26 cellular contexts compared by ENCODE assay signal in the genomic region with DNA sequence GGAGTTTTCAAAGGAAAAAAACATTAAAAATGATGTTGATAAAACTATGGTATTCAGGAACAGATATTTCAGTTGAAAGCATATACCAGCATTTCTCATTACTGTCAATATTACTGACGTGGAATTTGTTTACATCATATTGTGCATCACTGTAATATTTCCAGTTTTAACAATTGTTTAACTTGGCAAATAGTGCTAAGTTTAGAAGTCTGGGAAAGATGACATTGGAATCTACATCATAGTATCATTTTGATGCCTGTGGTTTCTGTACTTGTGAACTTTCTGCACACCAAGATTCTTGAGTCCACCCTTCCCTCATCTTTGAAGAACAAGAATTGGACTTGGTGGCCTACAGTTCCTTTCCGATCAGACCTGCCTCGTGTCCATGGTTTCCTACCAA.
DNase-seq lines count a peak whose midpoint lies in the region; ATAC-seq and TF ChIP-seq lines count a peak whose summit lies in the region.
"Had no signal": no experiment of that assay in that cellular context is flagged by ENCODE, and none has a peak within 500 bp of the region (broad histone marks: within the 10 kb centered on the region; RNA-seq: fewer than 3 reads in every experiment).

No MANE protein-coding gene starts in this region.

- H3K4me1 Mint-ChIP-seq in chondrocyte (ENCODE audit: low read depth): peaks cover 7% of the 10 kb centered on the region
- H3K4me1 Mint-ChIP-seq: CD4-positive, alpha-beta memory T cell had no signal

- no peaks in the 10 kb centered on the region for H3K9me2 ChIP-seq in PC-3 (replicated peaks; ENCODE audit: low read length)

- H3K4me3 ChIP-seq in AG10803 (ENCODE audit: low read length): no peak overlapping the region
- no peak overlapping the region for H3K4me3 ChIP-seq in PC-3 (ENCODE audit: low read length)
- no peak overlapping the region for H3K4me3 ChIP-seq in brain microvascular endothelial cell (ENCODE audit: low read depth, low read length)
- H3K4me3 ChIP-seq: HAP-1, SJSA1 had no signal

- no peaks in the 10 kb centered on the region for H3K9me3 ChIP-seq in PC-3 (ENCODE audit: low read length)
- H3K9me3 ChIP-seq: HAP-1, SJSA1 had no signal

- POLR2A ChIA-PET in PC-3 (lab: Charles Lee; ENCODE audit: unreplicated experiment): no interaction called here

- no peak overlapping the region for H3K4me3 Mint-ChIP-seq in chondrocyte (ENCODE audit: unreplicated experiment)
- H3K4me3 Mint-ChIP-seq: CD4-positive, alpha-beta memory T cell; HFFc6 had no signal

- H3F3A ChIP-seq in PC-3 (ENCODE audit: low read length, unreplicated experiment): no peaks in the 10 kb centered on the region

- in situ Hi-C loops in brain microvascular endothelial cell (cut with HindIII; ENCODE audit: low pct_ligation_motif_present, low sequenced_read_pairs): no loop called here

- DNase-seq in AG10803 (ENCODE audit: low read depth) (peak; percentile 32), PC-3 (no peak), brain microvascular endothelial cell (peak; percentile 15), fibroblast of peridontal ligament (ENCODE audit: extremely low read depth) (peak; percentile 18), NCI-H2196 (lab: John Stamatoyannopoulos, UW; ENCODE audit: unreplicated experiment) (no peak), chondrocyte (ENCODE audit: low spot score) (no peak)
- DNase-seq: AML-193; C1 segment of cervical spinal cord; CD4-positive, alpha-beta memory T cell; COR-L47; GF-D8; GOT3; HFFc6; NCI-H1105; NCI-H1436 treated with DMSO at 0.1 percent for 48 hours; NCI-H1930; NCI-H2107; NCI-H446 treated with DMSO at 0.1 percent for 48 hours; NCI-H526; Right ventricle myocardium superior; RPMI8226 had no signal

- H3K27me3 Mint-ChIP-seq in chondrocyte (ENCODE audit: low read depth): no peaks in the 10 kb centered on the region
- H3K27me3 Mint-ChIP-seq: CD4-positive, alpha-beta memory T cell had no signal

- no peak for TF ChIP-seq CTCF in AG10803 (conservative IDR thresholded peaks at IDR 0.05; ENCODE audit: low read length)
- no peak for TF ChIP-seq CTCF in PC-3 (conservative IDR thresholded peaks at IDR 0.05; ENCODE audit: low read depth, low read length)
- TF ChIP-seq CTCF in brain microvascular endothelial cell (IDR thresholded peaks at IDR 0.05; ENCODE audit: low read depth, low read length, missing control alignments): no peak
- TF ChIP-seq CTCF in chondrocyte (IDR thresholded peaks at IDR 0.05): no peak

- H3K4me1 ChIP-seq in PC-3 (ENCODE audit: insufficient read depth, low read length): no peaks in the 10 kb centered on the region
- H3K4me1 ChIP-seq: HAP-1, SJSA1 had no signal

- CTCF ChIA-PET in PC-3 (lab: Charles Lee): no interaction called here

- no peak overlapping the region for H3K4me2 ChIP-seq in PC-3 (ENCODE audit: low read length)

- H3K27ac Mint-ChIP-seq in chondrocyte (ENCODE audit: unreplicated experiment): no peak overlapping the region
- H3K27ac Mint-ChIP-seq: HFFc6 had no signal

- H4K20me1 ChIP-seq in PC-3 (ENCODE audit: low read length): no peaks in the 10 kb centered on the region

- H3K9ac ChIP-seq in PC-3 (ENCODE audit: low read length): no peak overlapping the region

- H3K36me3 ChIP-seq in PC-3 (ENCODE audit: low read depth, low read length): no peaks in the 10 kb centered on the region
- H3K36me3 ChIP-seq in brain microvascular endothelial cell (replicated peaks): no peaks in the 10 kb centered on the region
- H3K36me3 ChIP-seq: HAP-1, SJSA1 had no signal

- peak; percentile 38; the same call in 1 of the 2 replicates for ATAC-seq in PC-3
- no peak for ATAC-seq in HG03039 (IDR thresholded peaks at IDR 0.05; ENCODE audit: unreplicated experiment)
- ATAC-seq in HG03097 (IDR thresholded peaks at IDR 0.05; ENCODE audit: low FRiP score, unreplicated experiment): no peak

- H2AFZ ChIP-seq in PC-3 (ENCODE audit: low read length): no peak overlapping the region

- no peak overlapping the region for H3K27ac ChIP-seq in PC-3 (ENCODE audit: low read length)
- H3K27ac ChIP-seq in brain microvascular endothelial cell: no peak overlapping the region
- H3K27ac ChIP-seq: HL-60, SJSA1 had no signal

- intact Hi-C loops in PC-3 (cut with micrococcal nuclease): no loop called here

- no peaks in the 10 kb centered on the region for H3K79me2 ChIP-seq in PC-3 (ENCODE audit: low read length)

- BruUV-seq in PC-3 (replicated peaks; lab: Mats Ljungman, UMichigan): no TSS peak

- no peaks in the 10 kb centered on the region for H3K9me3 Mint-ChIP-seq in chondrocyte (ENCODE audit: low read depth)
- H3K9me3 Mint-ChIP-seq: CD4-positive, alpha-beta memory T cell; HFFc6 had no signal

- H3K27me3 ChIP-seq in PC-3 (ENCODE audit: low read length) (no peaks in the 10 kb centered on the region), brain microvascular endothelial cell (replicated peaks) (no peaks in the 10 kb centered on the region)
- H3K27me3 ChIP-seq: SJSA1 had no signal

- peaks cover 11% of the 10 kb centered on the region for H3K36me3 Mint-ChIP-seq in chondrocyte (ENCODE audit: low read depth)

Comparison
In these comparisons a context has a peak if more than half of its experiments do, and no peak if none do; other contexts are left out.
1. DNase-seq: peak in AG10803 (single experiment), brain microvascular endothelial cell (single experiment) and fibroblast of peridontal ligament (single experiment); none in PC-3 (single experiment), NCI-H2196 (single experiment) and chondrocyte (single experiment).